ENCODE assay signal across 1 cellular context in the genomic region with DNA sequence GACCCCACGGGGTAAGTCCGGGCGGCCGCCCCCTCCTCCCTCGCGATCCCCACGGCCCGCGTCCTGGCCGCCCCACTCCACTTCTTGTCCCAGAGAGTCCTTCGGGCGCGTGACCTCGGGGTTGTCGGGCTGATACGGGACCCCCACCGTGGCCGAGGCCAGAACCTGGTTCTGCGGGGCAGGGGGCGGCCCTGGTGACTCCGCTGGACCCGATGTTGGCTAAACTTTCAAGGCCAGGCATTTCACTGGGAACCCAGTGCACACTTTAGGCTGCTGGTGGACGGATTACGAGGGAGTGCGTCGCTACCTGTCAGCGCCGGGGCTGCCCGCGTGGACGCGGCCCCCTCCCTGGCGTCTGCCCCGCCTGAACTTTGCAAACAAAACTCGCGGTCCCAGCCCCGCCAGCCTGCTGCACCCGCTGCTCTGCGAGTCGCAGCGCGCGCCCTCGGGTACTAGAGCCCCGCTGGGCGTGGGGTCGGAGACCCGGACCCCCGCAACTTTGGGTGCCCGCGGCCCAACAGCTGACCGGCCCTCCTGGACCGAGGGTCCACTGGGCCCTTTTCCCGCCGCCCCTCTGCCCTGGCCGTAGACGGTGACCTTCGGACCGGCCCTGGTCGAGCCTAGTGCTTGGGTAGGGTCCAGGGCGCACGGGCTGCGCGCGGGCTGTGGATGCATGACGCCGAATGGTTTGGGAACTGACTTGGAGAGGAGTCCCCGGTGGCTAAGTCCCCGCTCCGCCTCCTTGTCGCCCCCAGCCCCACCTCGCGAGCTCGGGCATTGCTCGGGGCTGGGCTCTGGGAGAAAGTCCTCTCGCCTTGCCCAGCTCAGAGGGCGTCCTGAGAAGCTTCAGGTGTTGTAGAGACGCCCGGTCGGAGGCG.
TF ChIP-seq lines count a peak whose summit lies in the region.

No MANE protein-coding gene starts in this region.

TF ChIP-seq in liver, 16 proteins besides CTCF, POLR2A, EP300 and RAD21 (continued from another document):
- no peak for TF ChIP-seq ZBTB33 (IDR thresholded peaks at IDR 0.05)
